Comparison of ENCODE assay signal across 17 cellular contexts in the genomic region with DNA sequence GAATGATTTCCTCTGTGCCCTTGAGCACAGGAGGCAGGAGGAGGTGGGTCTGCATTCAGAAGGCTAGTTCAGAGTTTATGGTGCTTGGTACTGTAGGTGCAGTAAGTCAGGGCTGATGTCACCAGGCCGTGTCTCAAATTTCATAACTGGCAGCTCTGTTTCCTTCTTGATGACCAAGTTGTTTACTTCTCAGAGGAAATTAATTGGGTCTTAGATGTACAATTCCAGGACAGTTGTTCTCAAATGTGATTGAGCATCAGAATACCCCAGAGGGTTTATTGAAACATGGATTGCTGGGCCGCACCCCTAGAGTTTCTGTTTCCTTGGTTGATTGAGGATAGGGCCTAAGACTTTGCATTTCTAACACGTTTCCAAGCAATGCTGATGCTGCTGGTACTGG. TPM values are rescaled to one million over a fixed set of nuclear protein-coding genes. Genes with fewer than 3 reads are reported as not detected.
A peak's percentile ranks its signal among the peaks of the same experiment; 100 is the strongest.
DNase-seq lines count a peak whose midpoint lies in the region; ATAC-seq and TF ChIP-seq lines count a peak whose summit lies in the region.
"Had no signal": no experiment of that assay in that cellular context is flagged by ENCODE, and none has a peak within 500 bp of the region (broad histone marks: within the 10 kb centered on the region; RNA-seq: fewer than 3 reads in every experiment).

No MANE protein-coding gene starts in this region.

- TF ChIP-seq CTCF in left ventricle myocardium inferior (IDR thresholded peaks at IDR 0.05; ENCODE audit: borderline replicate concordance) (no peak), gastroesophageal sphincter (IDR thresholded peaks at IDR 0.05) (no peak), upper lobe of right lung (IDR thresholded peaks at IDR 0.05) (no peak), spleen (IDR thresholded peaks at IDR 0.05 in 8 of 11, conservative IDR thresholded peaks at IDR 0.05 in 3 of 11) (no peak)

- DNase-seq in left ventricle myocardium inferior, result no peak
- no peak for DNase-seq in Right ventricle myocardium superior
- peak; percentile 62 for DNase-seq in NCI-H69 (lab: John Stamatoyannopoulos, UW)
- DNase-seq in upper lobe of right lung, result no peak
- no peak for DNase-seq in spleen
- no peak for DNase-seq in activated gamma-delta T cell treated with Interleukin-2 at 50 U/mL for 16 hours
- DNase-seq: activated CD4-positive, alpha-beta T cell treated with anti-CD3 and anti-CD28 coated beads for 48 hours; activated naive CD4-positive, alpha-beta T cell treated with anti-CD3 and anti-CD28 coated beads for 36 hours; CD8-positive, alpha-beta T cell; cortex of kidney; heart right ventricle; midbrain; NCI-H1930; stimulated activated naive B cell treated with anti-CD40 and anti-IgM and Interleukin-4, amounts not matched to agents 10 μg/mL and 1 μg/mL and 100 μg/mL, for 72 hours had no signal

- H3K36me3 ChIP-seq in left ventricle myocardium inferior (no peaks in the 10 kb centered on the region), gastroesophageal sphincter (no peaks in the 10 kb centered on the region), upper lobe of right lung (no peaks in the 10 kb centered on the region), spleen (no peaks in the 10 kb centered on the region)
- H3K36me3 ChIP-seq: heart right ventricle, SJSA1 had no signal

- no peak for TF ChIP-seq EP300 in gastroesophageal sphincter (IDR thresholded peaks at IDR 0.05)

- WGBS in gastroesophageal sphincter (ENCODE audit: low coverage in 1 of 2), 2 donors, result 44 to 60% methylated on average over 2 to 3 of the region's 3 CpGs
- WGBS in spleen, 5 donors, result 67 to 89% (median 80%) methylated on average over 3 of the region's 3 CpGs

- H3K4me3 ChIP-seq in left ventricle myocardium inferior, result no peak overlapping the region
- no peak overlapping the region for H3K4me3 ChIP-seq in gastroesophageal sphincter
- no peak overlapping the region for H3K4me3 ChIP-seq in upper lobe of right lung
- H3K4me3 ChIP-seq in spleen, result no peak overlapping the region
- H3K4me3 ChIP-seq: heart right ventricle, SJSA1 had no signal

- intact Hi-C loops in left ventricle myocardium inferior (cut with micrococcal nuclease), result no loop called here
- intact Hi-C loops in Right ventricle myocardium superior (cut with DNase I), result no loop called here
- intact Hi-C loops in upper lobe of right lung (cut with DNase I), result no loop called here
- intact Hi-C loops in spleen (cut with DNase I; ENCODE audit: low total_unique reads), result no loop called here

- peak overlapping the region; percentile 20 for H3K27ac ChIP-seq in left ventricle myocardium inferior (replicated peaks)
- H3K27ac ChIP-seq in gastroesophageal sphincter, result peak overlapping the region in 3 of 4 donors; percentile 59 to 70 (median 61)
- H3K27ac ChIP-seq in upper lobe of right lung, result no peak overlapping the region
- H3K27ac ChIP-seq in spleen, result no peak overlapping the region
- H3K27ac ChIP-seq: SJSA1 had no signal

- no peaks in the 10 kb centered on the region for H3K27me3 ChIP-seq in left ventricle myocardium inferior (ENCODE audit: low read depth)
- H3K27me3 ChIP-seq in gastroesophageal sphincter, result no peaks in the 10 kb centered on the region
- no peaks in the 10 kb centered on the region for H3K27me3 ChIP-seq in upper lobe of right lung
- H3K27me3 ChIP-seq in spleen (replicated peaks in 1 of 7), result peaks cover 0 to 9% (median 0%) of the 10 kb centered on the region in 7 donors
- H3K27me3 ChIP-seq: SJSA1 had no signal

- peaks cover 65% of the 10 kb centered on the region for H3K4me1 ChIP-seq in left ventricle myocardium inferior
- peaks cover 22 to 93% (median 38%) of the 10 kb centered on the region in 3 donors for H3K4me1 ChIP-seq in gastroesophageal sphincter
- H3K4me1 ChIP-seq in upper lobe of right lung, result peaks cover 57% of the 10 kb centered on the region
- peaks cover 7 to 46% (median 23%) of the 10 kb centered on the region in 6 donors for H3K4me1 ChIP-seq in spleen

- no peak for TF ChIP-seq POLR2A in gastroesophageal sphincter (IDR thresholded peaks at IDR 0.05)
- no peak for TF ChIP-seq POLR2A in spleen (IDR thresholded peaks at IDR 0.05)

- ATAC-seq in Right ventricle myocardium superior (ENCODE audit: poor library complexity), result no peak
- ATAC-seq in gastroesophageal sphincter, result no peak
- ATAC-seq in upper lobe of right lung, result peak; percentile 22
- ATAC-seq in HG03354 (IDR thresholded peaks at IDR 0.05; ENCODE audit: poor library complexity, severe bottlenecking, unreplicated experiment), result no peak
- ATAC-seq: CD8-positive, alpha-beta T cell; stimulated activated naive B cell treated with anti-CD40 and anti-IgM and Interleukin-4, amounts not matched to agents 10 μg/mL and 1 μg/mL and 100 μg/mL, for 72 hours had no signal

- H3K9me3 ChIP-seq in left ventricle myocardium inferior (replicated peaks) (no peaks in the 10 kb centered on the region), gastroesophageal sphincter (no peaks in the 10 kb centered on the region), upper lobe of right lung (no peaks in the 10 kb centered on the region), spleen (no peaks in the 10 kb centered on the region)
- H3K9me3 ChIP-seq: heart right ventricle, SJSA1 had no signal

RNA-seq across cellular contexts. Expression of gene AMOTL1, which starts 6.2 kb away (rescaled TPM):
- total RNA-seq in left ventricle myocardium inferior (61.1 TPM), Right ventricle myocardium superior (45.5 TPM), gastroesophageal sphincter (100 to 1,000 TPM; 136 to 215 (median 176) TPM), upper lobe of right lung (62.5 TPM), spleen (10 to 100 TPM; 24.8 to 43.9 (median 32.3) TPM)
- 1 to 10 TPM; 1.4 to 4.8 (median 1.6) TPM for polyA plus RNA-seq in spleen

Comparison
In these comparisons a context has a peak if more than half of its experiments do, and no peak if none do; other contexts are left out.
1. H3K27ac ChIP-seq: peak in left ventricle myocardium inferior (single experiment) and gastroesophageal sphincter (3 of 4); none in upper lobe of right lung (single experiment) and spleen (0 of 8).